Comparison of ENCODE assay signal across 8 cellular contexts in the genomic region with DNA sequence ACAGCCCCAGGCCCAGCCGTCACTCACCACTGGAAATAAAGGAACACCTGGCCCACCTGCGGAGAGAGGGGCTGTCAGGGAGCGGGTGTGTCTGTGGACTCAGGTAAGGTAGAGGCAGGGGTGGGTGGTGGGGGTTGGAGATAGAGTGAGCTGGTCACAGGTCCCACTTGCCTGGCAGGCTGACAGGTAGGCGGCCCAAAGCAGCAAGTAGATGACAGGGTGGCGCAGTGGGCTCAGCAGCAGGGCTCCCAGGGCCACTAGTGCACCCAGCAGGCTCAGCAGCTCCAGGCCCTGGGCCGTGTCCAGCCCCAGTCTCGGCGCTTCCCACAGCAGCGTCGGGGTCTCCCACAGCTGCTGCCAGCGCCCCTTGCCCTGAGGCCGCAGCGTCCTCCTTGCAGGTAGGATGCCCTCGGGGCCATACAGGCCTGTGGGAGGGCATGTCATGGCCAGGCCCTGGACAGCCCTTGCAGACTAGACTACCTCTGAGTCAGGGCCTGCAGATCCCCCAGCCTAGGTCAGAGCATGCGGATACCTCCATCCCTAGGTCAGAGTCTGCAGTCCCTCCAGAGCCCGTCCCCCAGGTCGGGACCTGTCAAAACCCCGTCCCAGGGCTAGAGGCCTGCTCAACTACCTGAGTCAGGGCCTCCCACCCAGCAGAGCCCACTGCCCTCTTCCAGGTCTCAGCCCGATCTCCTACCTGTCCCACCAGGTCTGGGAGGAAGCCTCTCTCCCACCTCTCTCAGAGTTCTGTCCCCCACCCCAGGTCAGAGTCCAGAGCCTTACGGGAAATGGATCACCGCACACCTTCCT. TPM values are rescaled to one million over a fixed set of nuclear protein-coding genes. Genes with fewer than 3 reads are reported as not detected.
DNase-seq lines count a peak whose midpoint lies in the region; ATAC-seq and TF ChIP-seq lines count a peak whose summit lies in the region.

No MANE protein-coding gene starts in this region.

- peak overlapping the region; percentile 79 to 97 for H3K18ac ChIP-seq in mesenchymal stem cell (ENCODE audit: low read depth in 1 of 2, low read length in 2 of 2)

- peak overlapping the region; percentile 91 for H3K4me3 Mint-ChIP-seq in activated CD4-positive, alpha-beta T cell treated with anti-CD3 and anti-CD28 coated beads for 36 hours
- H3K4me3 Mint-ChIP-seq in chondrocyte (ENCODE audit: unreplicated experiment), result peak overlapping the region; percentile 93

- peak overlapping the region; percentile 55 for H2AFZ ChIP-seq in mesenchymal stem cell (ENCODE audit: low read depth, low read length)

- no peak overlapping the region for H2BK12ac ChIP-seq in mesenchymal stem cell (ENCODE audit: low read length in 2 of 2)

- peaks cover 13% of the 10 kb centered on the region for H3K4me1 Mint-ChIP-seq in activated CD4-positive, alpha-beta T cell treated with anti-CD3 and anti-CD28 coated beads for 36 hours
- H3K4me1 Mint-ChIP-seq in chondrocyte (ENCODE audit: low read depth), result peaks cover 13% of the 10 kb centered on the region

- H3K4me3 ChIP-seq in mesenchymal stem cell (ENCODE audit: insufficient read depth in 1 of 2, low read depth in 1 of 2, low read length in 2 of 2) (peak overlapping the region; percentile 82 to 100), aorta (ENCODE audit: low read length in 2 of 2) (peak overlapping the region; percentile 24 to 57)

- no peak overlapping the region for H2AK5ac ChIP-seq in mesenchymal stem cell (ENCODE audit: low read length, severe bottlenecking)

- H3K27me3 ChIP-seq in mesenchymal stem cell (ENCODE audit: control insufficient read depth in 1 of 2, insufficient read depth in 1 of 2, low read length in 2 of 2) (no peaks in the 10 kb centered on the region), aorta (ENCODE audit: control insufficient read depth in 1 of 2, insufficient read depth in 2 of 2, low read length in 1 of 2) (no peaks in the 10 kb centered on the region)

- ATAC-seq in activated CD4-positive, alpha-beta T cell treated with anti-CD3 and anti-CD28 coated beads for 36 hours, result no peak
- peak; percentile 3 for ATAC-seq in aorta (ENCODE audit: low FRiP score)

- H3K4ac ChIP-seq in mesenchymal stem cell (ENCODE audit: low read depth in 1 of 2, low read length in 2 of 2), result peak overlapping the region; percentile 41 to 80

- no peaks in the 10 kb centered on the region for H3K9me3 Mint-ChIP-seq in activated CD4-positive, alpha-beta T cell treated with anti-CD3 and anti-CD28 coated beads for 36 hours (ENCODE audit: low read depth)
- H3K9me3 Mint-ChIP-seq in chondrocyte (ENCODE audit: low read depth), result no peaks in the 10 kb centered on the region

- H3K27ac ChIP-seq in mesenchymal stem cell (ENCODE audit: low read length, poor library complexity, severe bottlenecking) (peak overlapping the region; percentile 60), aorta (ENCODE audit: low read depth in 1 of 2, low read length in 2 of 2) (peak overlapping the region in 1 of 2 donors; percentile 1)

- no peak for DNase-seq in activated CD4-positive, alpha-beta T cell treated with anti-CD3 and anti-CD28 coated beads for 36 hours
- no peak for DNase-seq in activated CD4-positive, alpha-beta T cell treated with anti-CD3 and anti-CD28 coated beads for 1 hour
- DNase-seq in NCI-H1694 treated with DMSO at 0.1 percent for 48 hours (lab: John Stamatoyannopoulos, UW) (peak; percentile 28), chondrocyte (ENCODE audit: low spot score) (no peak), mesenchymal stem cell (peak; percentile 25), aorta (peak; percentile 65 to 72), COLO829 (ENCODE audit: low spot score) (no peak), HPDE6-E6E7 (ENCODE audit: extremely low spot score) (no peak)

- H3K14ac ChIP-seq in mesenchymal stem cell (ENCODE audit: low read length in 2 of 2), result peak overlapping the region in 1 of 2 experiments; percentile 92

- peak overlapping the region in 1 of 2 experiments; percentile 46 for H3K23ac ChIP-seq in mesenchymal stem cell (ENCODE audit: low read length in 2 of 2)

- intact Hi-C loops in activated CD4-positive, alpha-beta T cell treated with anti-CD3 and anti-CD28 coated beads for 36 hours (cut with DNase I, micrococcal nuclease), result loop anchor here (1.0 to 10.0 kb wide), 5 partner anchors 26 to 262 kb away; a partner anchor contains a TSS
- intact Hi-C loops in aorta (cut with DNase I), result loop anchor here (2.0 to 10.0 kb wide), 3 partner anchors 32 to 262 kb away; a partner anchor contains a TSS

- H3K9ac ChIP-seq in mesenchymal stem cell (ENCODE audit: low read length), result peak overlapping the region; percentile 97

- peak overlapping the region; percentile 64 for H3K4me2 ChIP-seq in mesenchymal stem cell (ENCODE audit: low read length, poor library complexity, severe bottlenecking)

- POLR2A ChIA-PET in activated CD4-positive, alpha-beta T cell treated with anti-CD3 and anti-CD28 coated beads for 36 hours (lab: Charles Lee), result interaction anchor here (1.2 kb wide), 1 partner anchor 19 kb away, joined by 3 read pairs; a partner anchor contains a TSS

- CTCF ChIA-PET in activated CD4-positive, alpha-beta T cell treated with anti-CD3 and anti-CD28 coated beads for 36 hours (lab: Charles Lee), result interaction anchor here (1.0 to 5.7 kb wide), 2 partner anchors 18 to 37 kb away, joined by 3 to 76 read pairs; a partner anchor contains a TSS

- peaks cover 17% of the 10 kb centered on the region for H3K36me3 Mint-ChIP-seq in activated CD4-positive, alpha-beta T cell treated with anti-CD3 and anti-CD28 coated beads for 36 hours (ENCODE audit: low read depth)
- peaks cover 2% of the 10 kb centered on the region for H3K36me3 Mint-ChIP-seq in chondrocyte (ENCODE audit: low read depth)

- H3K9me3 ChIP-seq in mesenchymal stem cell (ENCODE audit: control insufficient read depth, low read length) (no peaks in the 10 kb centered on the region), aorta (ENCODE audit: control insufficient read depth, low read length) (no peaks in the 10 kb centered on the region)

- peaks cover 32 to 42% of the 10 kb centered on the region in 2 experiments for H3K36me3 ChIP-seq in mesenchymal stem cell (ENCODE audit: control insufficient read depth in 1 of 2, insufficient read depth in 2 of 2, low read depth in 1 of 2, low read length in 2 of 2)
- H3K36me3 ChIP-seq in aorta (ENCODE audit: control insufficient read depth in 1 of 2, insufficient read depth in 2 of 2, low read length in 1 of 2), result peaks cover 0 to 1% of the 10 kb centered on the region in 2 donors

- peaks cover 26% of the 10 kb centered on the region for H3K79me1 ChIP-seq in mesenchymal stem cell (replicated peaks; ENCODE audit: low read length, poor library complexity, severe bottlenecking)

- H4K8ac ChIP-seq in mesenchymal stem cell (ENCODE audit: low read length), result peak overlapping the region; percentile 91

- H2BK5ac ChIP-seq in mesenchymal stem cell (ENCODE audit: low read depth, low read length, poor library complexity, severe bottlenecking), result no peak overlapping the region

- no peaks in the 10 kb centered on the region for H3K27me3 Mint-ChIP-seq in activated CD4-positive, alpha-beta T cell treated with anti-CD3 and anti-CD28 coated beads for 36 hours
- H3K27me3 Mint-ChIP-seq in chondrocyte (ENCODE audit: low read depth), result no peaks in the 10 kb centered on the region

- H2BK15ac ChIP-seq in mesenchymal stem cell (ENCODE audit: low read depth, poor library complexity, severe bottlenecking), result no peak overlapping the region

- no peak for TF ChIP-seq CTCF in chondrocyte (IDR thresholded peaks at IDR 0.05)

- H3K4me1 ChIP-seq in mesenchymal stem cell (ENCODE audit: control insufficient read depth, insufficient read depth, low read depth, low read length) (peaks cover 12% of the 10 kb centered on the region), aorta (ENCODE audit: control insufficient read depth in 1 of 2, insufficient read depth in 2 of 2, low read length in 2 of 2) (no peaks in the 10 kb centered on the region)

- WGBS in mesenchymal stem cell, result 31% methylated on average over 21 of the region's 21 CpGs
- 19 to 22% methylated on average over 21 of the region's 21 CpGs for WGBS in aorta, 2 donors

- peak overlapping the region; percentile 91 for H3K27ac Mint-ChIP-seq in activated CD4-positive, alpha-beta T cell treated with anti-CD3 and anti-CD28 coated beads for 36 hours
- peak overlapping the region; percentile 89 for H3K27ac Mint-ChIP-seq in chondrocyte (ENCODE audit: unreplicated experiment)

- H4K91ac ChIP-seq in mesenchymal stem cell (ENCODE audit: low read length), result peak overlapping the region; percentile 36

- H2BK120ac ChIP-seq in mesenchymal stem cell (ENCODE audit: low read depth, low read length), result no peak overlapping the region

RNA-seq across cellular contexts. Expression of a gene that starts 0.7 kb away (rescaled TPM):
- 10 to 100 TPM; 46.8 to 49.4 TPM for total RNA-seq in activated CD4-positive, alpha-beta T cell treated with anti-CD3 and anti-CD28 coated beads for 36 hours
- total RNA-seq in chondrocyte, result 111 to 124 TPM (median 120 TPM) in 3 replicates
- 81.8 TPM for polyA plus RNA-seq in mesenchymal stem cell (2013, experiment 1 of 2)
- polyA plus RNA-seq in mesenchymal stem cell (2013, experiment 2 of 2), result 79.8 TPM
- total RNA-seq in aorta, result 10 to 100 TPM; 42.2 to 65.7 TPM
- 100 to 1,000 TPM in 1 of 2 donors, 10 to 100 TPM in 1; 20.0 to 123 TPM for polyA plus RNA-seq in aorta

RNA-seq across cellular contexts. Expression of a gene that starts 1.2 kb away (rescaled TPM):
- 100 to 1,000 TPM; 115 to 123 TPM for total RNA-seq in activated CD4-positive, alpha-beta T cell treated with anti-CD3 and anti-CD28 coated beads for 36 hours
- total RNA-seq in chondrocyte (37.4 to 51.2 TPM (median 38.9 TPM) in 3 replicates), aorta (10 to 100 TPM; 31.6 to 35.5 TPM)
- 11.7 TPM for polyA plus RNA-seq in mesenchymal stem cell (2013, experiment 1 of 2)
- 9.7 TPM for polyA plus RNA-seq in mesenchymal stem cell (2013, experiment 2 of 2)
- polyA plus RNA-seq in aorta, result 10 to 100 TPM; 18.2 to 67.4 TPM

RNA-seq across cellular contexts. Expression of a gene that starts 18.6 kb away (rescaled TPM):
- total RNA-seq in activated CD4-positive, alpha-beta T cell treated with anti-CD3 and anti-CD28 coated beads for 36 hours, result 1 to 10 TPM; 2.4 to 5.6 TPM
- 4.4 to 5.4 TPM in 2 of 3 replicates, not detected in the other for total RNA-seq in chondrocyte
- 0.41 TPM for polyA plus RNA-seq in mesenchymal stem cell (2013, experiment 1 of 2)
- 0.84 TPM for polyA plus RNA-seq in mesenchymal stem cell (2013, experiment 2 of 2)
- 1 to 10 TPM; 4.7 to 5.1 TPM for total RNA-seq in aorta
- 10 to 100 TPM in 1 of 2 donors, not detected in 1; 11.6 TPM for polyA plus RNA-seq in aorta

RNA-seq across cellular contexts. Expression of a gene that starts 20.2 kb away (rescaled TPM):
- total RNA-seq in activated CD4-positive, alpha-beta T cell treated with anti-CD3 and anti-CD28 coated beads for 36 hours, result under 1 TPM; 0.32 to 0.44 TPM
- total RNA-seq in chondrocyte (0.99 to 1.6 TPM in 2 of 3 replicates, not detected in the other), aorta (not detected)
- polyA plus RNA-seq in mesenchymal stem cell (2013, experiment 1 of 2), result 0.14 TPM
- 0.16 TPM for polyA plus RNA-seq in mesenchymal stem cell (2013, experiment 2 of 2)
- polyA plus RNA-seq in aorta, result not detected

RNA-seq across cellular contexts. Expression of a gene that starts 23.0 kb away (rescaled TPM):
- total RNA-seq in activated CD4-positive, alpha-beta T cell treated with anti-CD3 and anti-CD28 coated beads for 36 hours, result 10 to 100 TPM; 26.9 to 44.3 TPM
- total RNA-seq in chondrocyte, result 12.5 to 39.5 TPM (median 39.3 TPM) in 3 replicates
- polyA plus RNA-seq in mesenchymal stem cell (2013, experiment 1 of 2), result 18.0 TPM
- polyA plus RNA-seq in mesenchymal stem cell (2013, experiment 2 of 2), result 17.4 TPM
- 10 to 100 TPM; 68.3 to 99.2 TPM for total RNA-seq in aorta
- 10 to 100 TPM; 37.7 to 47.1 TPM for polyA plus RNA-seq in aorta

Comparison
In these comparisons a context has a peak if more than half of its experiments do, and no peak if none do; other contexts are left out.
1. DNase-seq: peak in NCI-H1694 treated with DMSO at 0.1 percent for 48 hours (single experiment), mesenchymal stem cell (single experiment) and aorta (2 of 2); none in activated CD4-positive, alpha-beta T cell treated with anti-CD3 and anti-CD28 coated beads for 36 hours (single experiment), activated CD4-positive, alpha-beta T cell treated with anti-CD3 and anti-CD28 coated beads for 1 hour (single experiment), chondrocyte (single experiment), COLO829 (single experiment) and HPDE6-E6E7 (single experiment).